Comparison of ENCODE assay signal across 8 cellular contexts in genomic region chr10:121974019-121974534, GRCh38. TPM values are rescaled to one million over a fixed set of nuclear protein-coding genes. Genes with fewer than 3 reads are reported as not detected.
DNase-seq lines count a peak whose midpoint lies in the region; ATAC-seq and TF ChIP-seq lines count a peak whose summit lies in the region.

No MANE protein-coding gene starts in this region.

- H3K27ac ChIP-seq in SJSA1 (no peak overlapping the region), skin epidermis (peak overlapping the region in 20 of 21 experiments; percentile 79 to 100 (median 96))

- H3K4me1 ChIP-seq in SJSA1 (replicated peaks), result peaks cover 10% of the 10 kb centered on the region; the same call in 1 of the 2 replicates

- no peaks in the 10 kb centered on the region for H3K9me3 ChIP-seq in SJSA1 (replicated peaks)

- intact Hi-C loops in CD14-positive monocyte (cut with micrococcal nuclease), result no loop called here

- H3K27me3 Mint-ChIP-seq in CD14-positive monocyte (ENCODE audit: low read depth in 3 of 3), result peaks cover 0 to 1% (median 0%) of the 10 kb centered on the region in 3 donors

- H3K27ac Mint-ChIP-seq in CD14-positive monocyte, result peak overlapping the region in 4 of 7 donors; percentile 12 to 50 (median 48)

- peaks cover 21% of the 10 kb centered on the region for H3K36me3 ChIP-seq in SJSA1

- ATAC-seq in GM21825 (IDR thresholded peaks at IDR 0.05; ENCODE audit: unreplicated experiment), result peak; percentile 19

- no peaks in the 10 kb centered on the region for H3K27me3 ChIP-seq in SJSA1 (replicated peaks)

- H3K4me1 Mint-ChIP-seq in CD14-positive monocyte, result peaks cover 20% of the 10 kb centered on the region

- peaks cover 24 to 32% of the 10 kb centered on the region in 2 donors for H3K36me3 Mint-ChIP-seq in CD14-positive monocyte

- peak overlapping the region; percentile 92 for H3K4me3 ChIP-seq in SJSA1
- peak overlapping the region; percentile 77 for H3K4me3 ChIP-seq in fibroblast of the aortic adventitia (ENCODE audit: low read depth, low read length)
- peak overlapping the region; percentile 84 to 99 (median 89) for H3K4me3 ChIP-seq in skin epidermis

- DNase-seq in CD14-positive monocyte (ENCODE audit: low spot score) (no peak), SJSA1 (ENCODE audit: low read depth in 1 of 2, low spot score in 2 of 2) (no peak), fibroblast of the aortic adventitia (ENCODE audit: low read depth) (no peak), ecto neural progenitor cell (ENCODE audit: low spot score) (no peak), kidney glomerular epithelial cell (lab: John Stamatoyannopoulos, UW) (no peak), hepatic stellate cell (ENCODE audit: low spot score) (no peak)

- peak overlapping the region; percentile 80 to 91 for H3K4me3 Mint-ChIP-seq in CD14-positive monocyte

- peaks cover 10 to 23% (median 18%) of the 10 kb centered on the region in 7 donors for H3K9me3 Mint-ChIP-seq in CD14-positive monocyte

- TF ChIP-seq CTCF in CD14-positive monocyte (IDR thresholded peaks at IDR 0.05) (no peak), fibroblast of the aortic adventitia (IDR thresholded peaks at IDR 0.05; ENCODE audit: insufficient read depth, low read length) (no peak)

RNA-seq across cellular contexts. Expression of gene NSMCE4A, which starts 0.9 kb away (rescaled TPM):
- 10 to 100 TPM; 34.6 to 38.1 TPM for polyA plus RNA-seq in CD14-positive monocyte
- 48.8 and 59.1 TPM in 2 replicates for total RNA-seq in SJSA1 (2014; rRNA removed; shearing (Covaris generic))
- total RNA-seq in fibroblast of the aortic adventitia (ENCODE audit: low replicate concordance), result 25.0 and 39.3 TPM in 2 replicates

RNA-seq across cellular contexts. Expression of gene TACC2, which starts 14.9 kb away (rescaled TPM):
- not detected for polyA plus RNA-seq in CD14-positive monocyte
- 4.9 and 11.2 TPM in 2 replicates for total RNA-seq in SJSA1 (2014; rRNA removed; shearing (Covaris generic))
- 9.2 and 15.3 TPM in 2 replicates for total RNA-seq in fibroblast of the aortic adventitia (ENCODE audit: low replicate concordance)

RNA-seq across cellular contexts. Expression of gene ATE1, which starts 46.2 kb away (rescaled TPM):
- polyA plus RNA-seq in CD14-positive monocyte, result 10 to 100 TPM; 15.8 to 19.5 TPM
- total RNA-seq in SJSA1 (2014; rRNA removed; shearing (Covaris generic)), result 18.8 and 24.7 TPM in 2 replicates
- 39.9 and 53.2 TPM in 2 replicates for total RNA-seq in fibroblast of the aortic adventitia (ENCODE audit: low replicate concordance)
